In the genomic region with DNA sequence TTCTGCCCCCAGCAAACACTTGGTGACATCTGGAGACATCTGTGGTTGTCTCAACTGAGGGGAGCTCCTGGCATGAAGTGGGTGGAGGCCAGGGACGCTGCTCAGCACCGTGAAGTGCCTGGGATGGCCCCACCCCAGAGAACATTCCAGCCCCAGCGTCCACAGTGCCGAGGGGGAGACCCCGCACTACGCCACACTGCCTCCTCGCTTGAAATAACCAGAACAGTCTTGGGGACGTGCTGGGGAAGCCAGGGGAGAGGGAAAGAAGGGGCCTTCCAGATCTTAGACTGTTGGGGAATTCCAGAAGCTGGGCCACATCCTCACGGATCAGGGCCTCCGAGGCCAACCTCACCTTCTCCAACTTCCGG, we compare ENCODE assay signal across 1 cellular context.
TF ChIP-seq lines count a peak whose summit lies in the region.

No MANE protein-coding gene starts in this region.

TF ChIP-seq in SK-N-SH, 30 proteins besides CTCF, POLR2A, EP300 and RAD21 (continued from another document):
- TF ChIP-seq, protein P1, sequence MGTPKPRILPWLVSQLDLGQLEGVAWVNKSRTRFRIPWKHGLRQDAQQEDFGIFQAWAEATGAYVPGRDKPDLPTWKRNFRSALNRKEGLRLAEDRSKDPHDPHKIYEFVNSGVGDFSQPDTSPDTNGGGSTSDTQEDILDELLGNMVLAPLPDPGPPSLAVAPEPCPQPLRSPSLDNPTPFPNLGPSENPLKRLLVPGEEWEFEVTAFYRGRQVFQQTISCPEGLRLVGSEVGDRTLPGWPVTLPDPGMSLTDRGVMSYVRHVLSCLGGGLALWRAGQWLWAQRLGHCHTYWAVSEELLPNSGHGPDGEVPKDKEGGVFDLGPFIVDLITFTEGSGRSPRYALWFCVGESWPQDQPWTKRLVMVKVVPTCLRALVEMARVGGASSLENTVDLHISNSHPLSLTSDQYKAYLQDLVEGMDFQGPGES (IDR thresholded peaks at IDR 0.05; ENCODE audit: low read depth, low read length): no peak
- TF ChIP-seq, protein P2, sequence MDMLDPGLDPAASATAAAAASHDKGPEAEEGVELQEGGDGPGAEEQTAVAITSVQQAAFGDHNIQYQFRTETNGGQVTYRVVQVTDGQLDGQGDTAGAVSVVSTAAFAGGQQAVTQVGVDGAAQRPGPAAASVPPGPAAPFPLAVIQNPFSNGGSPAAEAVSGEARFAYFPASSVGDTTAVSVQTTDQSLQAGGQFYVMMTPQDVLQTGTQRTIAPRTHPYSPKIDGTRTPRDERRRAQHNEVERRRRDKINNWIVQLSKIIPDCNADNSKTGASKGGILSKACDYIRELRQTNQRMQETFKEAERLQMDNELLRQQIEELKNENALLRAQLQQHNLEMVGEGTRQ (IDR thresholded peaks at IDR 0.05; ENCODE audit: borderline replicate concordance, low read depth, low read length): no peak
- TF ChIP-seq EZH2phosphoT487 (IDR thresholded peaks at IDR 0.05; ENCODE audit: borderline replicate concordance, low read depth) (no peak), MXI1 (IDR thresholded peaks at IDR 0.05; ENCODE audit: low read depth, low read length) (no peak)
TF ChIP-seq in SK-N-SH: peak in this region for 0.
